ENCODE assay signal across 8 cellular contexts in genomic region chr1:186605762-186606350, GRCh38.
A peak's percentile ranks its signal among the peaks of the same experiment; 100 is the strongest.
DNase-seq lines count a peak whose midpoint lies in the region; TF ChIP-seq lines count a peak whose summit lies in the region.

No MANE protein-coding gene starts in this region.

- H2BK12ac ChIP-seq in H9 (ENCODE audit: insufficient read length, low read depth, low read length) = peak overlapping the region; percentile 55

- no peak overlapping the region for H2AK5ac ChIP-seq in H9 (ENCODE audit: insufficient read length, low read length)

- no peak overlapping the region for H3K18ac ChIP-seq in H9 (ENCODE audit: insufficient read length, low read depth, low read length)

- H4K91ac ChIP-seq in H9 (ENCODE audit: insufficient read length, low read depth, low read length) = no peak overlapping the region

- H3K79me2 ChIP-seq in H9 (ENCODE audit: insufficient read depth, low read length) = no peaks in the 10 kb centered on the region
- no peaks in the 10 kb centered on the region for H3K79me2 ChIP-seq in smooth muscle cell (ENCODE audit: low read depth)

- no peak overlapping the region for H3K14ac ChIP-seq in H9 (ENCODE audit: insufficient read depth, low read length)

- no peaks in the 10 kb centered on the region for H3F3A ChIP-seq in smooth muscle cell (ENCODE audit: low read depth)

- TF ChIP-seq CTCF in H9 (conservative IDR thresholded peaks at IDR 0.05) (peak; percentile 89), smooth muscle cell (IDR thresholded peaks at IDR 0.05; ENCODE audit: borderline replicate concordance, insufficient read depth, poor library complexity, severe bottlenecking) (peak; percentile 66)

- no peak overlapping the region for H3K4ac ChIP-seq in H9 (ENCODE audit: low read depth, low read length)

- no peak overlapping the region for H4K8ac ChIP-seq in H9 (replicated peaks; ENCODE audit: insufficient read length, low read depth, low read length)

- no peak overlapping the region for H3K56ac ChIP-seq in H9 (ENCODE audit: insufficient read length, low read depth, low read length)

- no peaks in the 10 kb centered on the region for H3K23me2 ChIP-seq in H9 (ENCODE audit: insufficient read length, low read depth, low read length, poor library complexity, severe bottlenecking)

- H3K4me3 Mint-ChIP-seq in H9 = no peak overlapping the region
- no peak overlapping the region for H3K4me3 Mint-ChIP-seq in activated CD4-positive, alpha-beta memory T cell treated with anti-CD3 and anti-CD28 coated beads for 36 hours

- no peak overlapping the region for H2BK120ac ChIP-seq in H9 (ENCODE audit: low read depth, low read length, poor library complexity, severe bottlenecking)

- H3K4me3 ChIP-seq in smooth muscle cell = no peak overlapping the region

- H3K4me1 ChIP-seq in H9 (ENCODE audit: insufficient read depth, low read length) = no peaks in the 10 kb centered on the region
- H3K4me1 ChIP-seq in smooth muscle cell (ENCODE audit: low read depth) = no peaks in the 10 kb centered on the region

- H2BK15ac ChIP-seq in H9 (ENCODE audit: low read depth, low read length) = no peak overlapping the region

- intact Hi-C loops in activated CD4-positive, alpha-beta memory T cell treated with anti-CD3 and anti-CD28 coated beads for 36 hours (cut with micrococcal nuclease) = loop anchor here (1.0 kb wide), 1 partner anchor 380 kb away; no protein-coding TSS in a partner anchor

- no peak overlapping the region for H4K5ac ChIP-seq in H9 (ENCODE audit: insufficient read length, low read depth, low read length)

- H3K9me3 Mint-ChIP-seq in H9 = peaks cover 0 to 6% of the 10 kb centered on the region in 2 experiments; a peak in 1 of 5 replicates
- no peaks in the 10 kb centered on the region for H3K9me3 Mint-ChIP-seq in activated CD4-positive, alpha-beta memory T cell treated with anti-CD3 and anti-CD28 coated beads for 36 hours

- H3K27ac ChIP-seq in H9 (ENCODE audit: insufficient read length, low read depth, low read length) (no peak overlapping the region), smooth muscle cell (ENCODE audit: low read depth) (no peak overlapping the region)

- no peaks in the 10 kb centered on the region for H3K36me3 Mint-ChIP-seq in H9 (ENCODE audit: insufficient read depth in 1 of 3, low read depth in 3 of 3)
- H3K36me3 Mint-ChIP-seq in activated CD4-positive, alpha-beta memory T cell treated with anti-CD3 and anti-CD28 coated beads for 36 hours = no peaks in the 10 kb centered on the region

- H3K9ac ChIP-seq in H9 (ENCODE audit: extremely low read depth, insufficient read length, low read length) = no peak overlapping the region
- H3K9ac ChIP-seq in smooth muscle cell (ENCODE audit: low read depth) = no peak overlapping the region

- no peak overlapping the region for H3K23ac ChIP-seq in H9 (ENCODE audit: insufficient read length, low read depth, low read length)

- peaks cover 9% of the 10 kb centered on the region in 2 experiments for H3K4me1 Mint-ChIP-seq in H9
- H3K4me1 Mint-ChIP-seq in activated CD4-positive, alpha-beta memory T cell treated with anti-CD3 and anti-CD28 coated beads for 36 hours (ENCODE audit: low read depth) = no peaks in the 10 kb centered on the region

- H3K27me3 Mint-ChIP-seq in H9 (ENCODE audit: low read depth) = no peaks in the 10 kb centered on the region
- H3K27me3 Mint-ChIP-seq in activated CD4-positive, alpha-beta memory T cell treated with anti-CD3 and anti-CD28 coated beads for 36 hours = peaks cover 15% of the 10 kb centered on the region

- no peaks in the 10 kb centered on the region for H3K27me3 ChIP-seq in H9 (ENCODE audit: insufficient read depth, low read length)
- H3K27me3 ChIP-seq in smooth muscle cell (ENCODE audit: low read depth) = no peaks in the 10 kb centered on the region

- H3K27ac Mint-ChIP-seq in H9 = peak overlapping the region in 1 of 3 experiments; percentile 66; a peak in 1 of 7 replicates
- H3K27ac Mint-ChIP-seq in activated CD4-positive, alpha-beta memory T cell treated with anti-CD3 and anti-CD28 coated beads for 36 hours = no peak overlapping the region

- peak; percentile 4 for DNase-seq in activated naive CD4-positive, alpha-beta T cell treated with Interleukin-2 at 50 U/mL for 16 hours
- DNase-seq in activated naive CD4-positive, alpha-beta T cell (lab: John Stamatoyannopoulos, UW) = no peak
- peak; percentile 79 for DNase-seq in H9
- DNase-seq in NCI-H1105 (lab: John Stamatoyannopoulos, UW) = peak; percentile 38
- DNase-seq in activated CD4-positive, alpha-beta memory T cell treated with anti-CD3 and anti-CD28 coated beads for 36 hours = peak; percentile 30
- peak; percentile 64 for DNase-seq in glomerular visceral epithelial cell (ENCODE audit: extremely low spot score)
- DNase-seq in smooth muscle cell (lab: John Stamatoyannopoulos, UW; ENCODE audit: unreplicated experiment) = no peak
- no peak for DNase-seq in activated gamma-delta T cell (lab: John Stamatoyannopoulos, UW)

- CTCF ChIA-PET in activated CD4-positive, alpha-beta memory T cell treated with anti-CD3 and anti-CD28 coated beads for 36 hours (lab: Charles Lee) = interaction anchor here (0.6 to 3.5 kb wide), 8 partner anchors 9 to 711 kb away, joined by 3 to 16 read pairs (median 3); no protein-coding TSS in a partner anchor

- no peak overlapping the region for H3T11ph ChIP-seq in H9 (ENCODE audit: low read length)

- H3K4me2 ChIP-seq in H9 (ENCODE audit: insufficient read depth, insufficient read length, low read length) (no peak overlapping the region), smooth muscle cell (no peak overlapping the region)

- H4K20me1 ChIP-seq in H9 (ENCODE audit: control insufficient read depth, insufficient read depth, insufficient read length) (no peaks in the 10 kb centered on the region), smooth muscle cell (ENCODE audit: low read depth) (no peaks in the 10 kb centered on the region)

- H3K9me3 ChIP-seq in H9 (ENCODE audit: control insufficient read depth, low read depth, low read length) = no peaks in the 10 kb centered on the region
- H3K9me3 ChIP-seq in smooth muscle cell (replicated peaks; ENCODE audit: low read depth) = no peaks in the 10 kb centered on the region

- H2AFZ ChIP-seq in H9 (ENCODE audit: low read length) = peak overlapping the region; percentile 77
- no peak overlapping the region for H2AFZ ChIP-seq in smooth muscle cell (ENCODE audit: low read depth)

- no peaks in the 10 kb centered on the region for H3K79me1 ChIP-seq in H9 (ENCODE audit: insufficient read depth, low read depth, low read length, poor library complexity, severe bottlenecking)

- POLR2A ChIA-PET in activated CD4-positive, alpha-beta memory T cell treated with anti-CD3 and anti-CD28 coated beads for 36 hours (lab: Charles Lee) = no interaction called here

- no peak overlapping the region for H2BK20ac ChIP-seq in H9 (ENCODE audit: low read depth, low read length, poor library complexity, severe bottlenecking)

- no peaks in the 10 kb centered on the region for H3K36me3 ChIP-seq in smooth muscle cell (ENCODE audit: low read depth)

- H2BK5ac ChIP-seq in H9 (ENCODE audit: insufficient read length, low read length) = no peak overlapping the region

- no CpG with 5 or more reads among the region's 4 CpGs for WGBS in H9 (ENCODE audit: extremely low coverage, insufficient read length, low lambda C conversion rate)
- 23% methylated on average over 4 of the region's 4 CpGs for WGBS in smooth muscle cell (ENCODE audit: low lambda C conversion rate)

Comparison
In these comparisons a context has a peak if more than half of its experiments do, and no peak if none do; other contexts are left out.
1. DNase-seq: peak in activated naive CD4-positive, alpha-beta T cell treated with Interleukin-2 at 50 U/mL for 16 hours (single experiment), H9 (single experiment), NCI-H1105 (single experiment), activated CD4-positive, alpha-beta memory T cell treated with anti-CD3 and anti-CD28 coated beads for 36 hours (single experiment) and glomerular visceral epithelial cell (single experiment); none in activated naive CD4-positive, alpha-beta T cell (0 of 4), smooth muscle cell (single experiment) and activated gamma-delta T cell (single experiment).